25 cellular contexts compared by ENCODE assay signal in genomic region chr16:946048-946395, GRCh38. TPM values are rescaled to one million over a fixed set of nuclear protein-coding genes. Genes with fewer than 3 reads are reported as not detected.
A peak's percentile ranks its signal among the peaks of the same experiment; 100 is the strongest.
DNase-seq lines count a peak whose midpoint lies in the region; ATAC-seq and TF ChIP-seq lines count a peak whose summit lies in the region.
"Had no signal": no experiment of that assay in that cellular context is flagged by ENCODE, and none has a peak within 500 bp of the region (broad histone marks: within the 10 kb centered on the region; RNA-seq: fewer than 3 reads in every experiment).

No MANE protein-coding gene starts in this region.

- no peak overlapping the region for H3K4ac ChIP-seq in trophoblast cell (ENCODE audit: low read depth, low read length)

- no peak for ATAC-seq in gastrocnemius medialis
- no peak for ATAC-seq in CD8-positive, alpha-beta T cell
- ATAC-seq: A549, PC-3 had no signal

- TF ChIP-seq CTCF in chondrocyte (IDR thresholded peaks at IDR 0.05) (no peak), gastrocnemius medialis (IDR thresholded peaks at IDR 0.05 in 4 of 5, conservative IDR thresholded peaks at IDR 0.05 in 1 of 5) (no peak)
- no peak for TF ChIP-seq CTCF in CD8-positive, alpha-beta T cell (IDR thresholded peaks at IDR 0.05)

- no peak overlapping the region for H3K4me2 ChIP-seq in trophoblast cell (ENCODE audit: low read length)
- H3K4me2 ChIP-seq: A549, SK-N-SH had no signal

- H3K9ac ChIP-seq in trophoblast cell (ENCODE audit: low read length): no peak overlapping the region
- H3K9ac ChIP-seq: SK-N-SH had no signal

- H3K4me1 Mint-ChIP-seq in chondrocyte (ENCODE audit: low read depth): peaks cover 17% of the 10 kb centered on the region
- no peaks in the 10 kb centered on the region for H3K4me1 Mint-ChIP-seq in CD8-positive, alpha-beta T cell (ENCODE audit: low read depth)

- CTCF ChIA-PET in CD8-positive, alpha-beta T cell (lab: Charles Lee): no interaction called here

- H3K79me2 ChIP-seq in trophoblast cell (ENCODE audit: control insufficient read depth, insufficient read depth, low read length, poor library complexity): no peaks in the 10 kb centered on the region

- no peak overlapping the region for H3K4me3 ChIP-seq in trophoblast cell (ENCODE audit: low read depth, low read length)
- H3K4me3 ChIP-seq in gastrocnemius medialis: no peak overlapping the region
- H3K4me3 ChIP-seq in CD8-positive, alpha-beta T cell (ENCODE audit: low read depth, low read length): no peak overlapping the region
- H3K4me3 ChIP-seq: A549 had no signal

- H2BK120ac ChIP-seq in trophoblast cell (ENCODE audit: insufficient read depth, low read length, poor library complexity): no peak overlapping the region

- POLR2A ChIA-PET in CD8-positive, alpha-beta T cell (lab: Charles Lee): no interaction called here

- H2BK5ac ChIP-seq in trophoblast cell (ENCODE audit: low read depth, low read length, poor library complexity): no peak overlapping the region

- no peak overlapping the region for H3K14ac ChIP-seq in trophoblast cell (ENCODE audit: low read length)

- H3K4me3 Mint-ChIP-seq in chondrocyte (ENCODE audit: unreplicated experiment): no peak overlapping the region
- no peak overlapping the region for H3K4me3 Mint-ChIP-seq in CD8-positive, alpha-beta T cell
- H3K4me3 Mint-ChIP-seq: CD4-positive, alpha-beta memory T cell had no signal

- no peaks in the 10 kb centered on the region for H3K27me3 Mint-ChIP-seq in chondrocyte (ENCODE audit: low read depth)
- no peaks in the 10 kb centered on the region for H3K27me3 Mint-ChIP-seq in CD8-positive, alpha-beta T cell (ENCODE audit: low read depth)
- H3K27me3 Mint-ChIP-seq: CD4-positive, alpha-beta memory T cell had no signal

- no peak overlapping the region for H2BK12ac ChIP-seq in trophoblast cell (ENCODE audit: low read length)

- H4K91ac ChIP-seq in trophoblast cell (ENCODE audit: low read depth, low read length): no peak overlapping the region

- H3K36me3 ChIP-seq in trophoblast cell (ENCODE audit: control insufficient read depth in 1 of 2, insufficient read depth in 2 of 2, low read length in 2 of 2) (no peaks in the 10 kb centered on the region), gastrocnemius medialis (peaks cover 0 to 19% of the 10 kb centered on the region in 2 donors)
- H3K36me3 ChIP-seq in CD8-positive, alpha-beta T cell (ENCODE audit: insufficient read depth, low read length): peaks cover 10% of the 10 kb centered on the region

- no peak overlapping the region for H4K12ac ChIP-seq in trophoblast cell (ENCODE audit: low read depth, low read length)

- H3K27ac ChIP-seq in trophoblast cell (ENCODE audit: low read depth, low read length): no peak overlapping the region
- H3K27ac ChIP-seq in gastrocnemius medialis: no peak overlapping the region
- no peak overlapping the region for H3K27ac ChIP-seq in CD8-positive, alpha-beta T cell (ENCODE audit: low read depth, low read length)
- H3K27ac ChIP-seq: A549 had no signal

- peaks cover 30% of the 10 kb centered on the region for H3K36me3 Mint-ChIP-seq in chondrocyte (ENCODE audit: low read depth)
- H3K36me3 Mint-ChIP-seq in CD8-positive, alpha-beta T cell: peaks cover 55% of the 10 kb centered on the region

- no CpG with 5 or more reads among the region's 8 CpGs for WGBS in trophoblast cell (ENCODE audit: extremely low coverage, insufficient coverage, insufficient read length)

- peak overlapping the region; percentile 84 for H3K27ac Mint-ChIP-seq in chondrocyte (ENCODE audit: unreplicated experiment)
- no peak overlapping the region for H3K27ac Mint-ChIP-seq in CD8-positive, alpha-beta T cell
- H3K27ac Mint-ChIP-seq: CD4-positive, alpha-beta memory T cell had no signal

- in situ Hi-C loops in gastrocnemius medialis (cut with MboI; ENCODE audit: low sequenced_read_pairs in 4 of 4): no loop called here

- H3K4me1 ChIP-seq in trophoblast cell (ENCODE audit: control insufficient read depth in 1 of 2, insufficient read depth in 2 of 2, low read length in 2 of 2) (no peaks in the 10 kb centered on the region), gastrocnemius medialis (no peaks in the 10 kb centered on the region)
- no peaks in the 10 kb centered on the region for H3K4me1 ChIP-seq in CD8-positive, alpha-beta T cell (ENCODE audit: insufficient read depth, low read length)
- H3K4me1 ChIP-seq: A549, Caco-2 had no signal

- H3K9me3 ChIP-seq in trophoblast cell (ENCODE audit: insufficient read depth, low read depth, low read length) (peaks cover 41% of the 10 kb centered on the region), gastrocnemius medialis (no peaks in the 10 kb centered on the region)
- peaks cover 9% of the 10 kb centered on the region for H3K9me3 ChIP-seq in CD8-positive, alpha-beta T cell (ENCODE audit: low read length)
- H3K9me3 ChIP-seq: A549, Caco-2, SK-N-SH had no signal

- H3K27me3 ChIP-seq in trophoblast cell (ENCODE audit: insufficient read depth, low read length) (no peaks in the 10 kb centered on the region), gastrocnemius medialis (no peaks in the 10 kb centered on the region)
- H3K27me3 ChIP-seq in CD8-positive, alpha-beta T cell (ENCODE audit: insufficient read depth, low read length): no peaks in the 10 kb centered on the region

- DNase-seq in HK-2 (ENCODE audit: unreplicated experiment) (peak; percentile 32), chondrocyte (ENCODE audit: low spot score) (no peak), trophoblast cell (peak; percentile 2 to 63), NCI-H146 (lab: John Stamatoyannopoulos, UW) (no peak), gastrocnemius medialis (no peak), KG1 (lab: John Stamatoyannopoulos, UW) (no peak)
- DNase-seq in CD8-positive, alpha-beta T cell: no peak
- DNase-seq: C1 segment of cervical spinal cord; Caco-2; CD4-positive, alpha-beta memory T cell; DMS 273 treated with DMSO at 0.1 percent for 48 hours; DMS79; GF-D8; Karpas-422; NCI-H1092 treated with DMSO at 0.1 percent for 48 hours; NCI-H1436; NCI-H187 treated with DMSO at 0.1 percent for 48 hours; NCI-H2107; NCI-H446; NCI-H524 treated with DMSO at 0.1 percent for 48 hours; NCI-H774; PC-3; SK-N-SH; SW 1271 had no signal

- TF ChIP-seq POLR2A in gastrocnemius medialis (IDR thresholded peaks at IDR 0.05): no peak

- H3K23ac ChIP-seq in trophoblast cell (ENCODE audit: low read length): no peak overlapping the region

- no peak overlapping the region for H2AK5ac ChIP-seq in trophoblast cell (ENCODE audit: low read length)

- no peak overlapping the region for H2AFZ ChIP-seq in trophoblast cell (ENCODE audit: insufficient read depth, low read length, poor library complexity)

- intact Hi-C loops in gastrocnemius medialis (cut with DNase I; ENCODE audit: low total_unique reads): no loop called here
- intact Hi-C loops in CD8-positive, alpha-beta T cell (cut with DNase I, micrococcal nuclease): no loop called here

- peaks cover 25% of the 10 kb centered on the region for H3K9me3 Mint-ChIP-seq in chondrocyte (ENCODE audit: low read depth)
- peaks cover 24% of the 10 kb centered on the region for H3K9me3 Mint-ChIP-seq in CD8-positive, alpha-beta T cell

- H3K18ac ChIP-seq in trophoblast cell (ENCODE audit: low read length): no peak overlapping the region

- no peaks in the 10 kb centered on the region for H3K79me1 ChIP-seq in trophoblast cell (ENCODE audit: low read length)

- H4K8ac ChIP-seq in trophoblast cell (ENCODE audit: low read depth, low read length): no peak overlapping the region

RNA-seq across cellular contexts. Expression of gene LMF1, which starts 24.8 kb away (rescaled TPM):
- total RNA-seq in chondrocyte: 21.6 to 25.6 TPM (median 21.7 TPM) in 3 replicates
- polyA plus RNA-seq in trophoblast cell (2013): 8.3 TPM in 2 replicates
- total RNA-seq in gastrocnemius medialis: 10 to 100 TPM in 2 of 4 donors, 1 to 10 TPM in 2; 7.7 to 15.8 (median 10.2) TPM
- total RNA-seq in CD8-positive, alpha-beta T cell: 10 to 100 TPM; 18.2 to 20.1 TPM

RNA-seq across cellular contexts. Expression of gene SOX8, which starts 35.5 kb away (rescaled TPM):
- total RNA-seq in chondrocyte (0.10 to 0.15 TPM (median 0.15 TPM) in 3 replicates), gastrocnemius medialis (under 1 TPM; 0.10 to 0.91 (median 0.33) TPM)
- 1.9 and 2.1 TPM in 2 replicates for polyA plus RNA-seq in trophoblast cell (2013)
- total RNA-seq in CD8-positive, alpha-beta T cell: 1 to 10 TPM; 1.1 to 1.4 TPM
- polyA plus RNA-seq: SK-N-SH had no signal

Comparison
In these comparisons a context has a peak if more than half of its experiments do, and no peak if none do; other contexts are left out.
1. DNase-seq: peak in HK-2 (single experiment) and trophoblast cell (2 of 2); none in chondrocyte (single experiment), NCI-H146 (single experiment), gastrocnemius medialis (0 of 2), KG1 (single experiment) and CD8-positive, alpha-beta T cell (0 of 7).